In genomic region chr7:141156446-141156845, GRCh38 we compare ENCODE assay signal across 28 cellular contexts.
"Had no signal": no experiment of that assay in that cellular context is flagged by ENCODE, and none has a peak within 500 bp of the region (broad histone marks: within the 10 kb centered on the region; RNA-seq: fewer than 3 reads in every experiment).

No MANE protein-coding gene starts in this region.

- H3K4me1 ChIP-seq: adrenal gland, body of pancreas, left lung, pancreas had no signal

- H3K4me3 Mint-ChIP-seq: activated naive CD8-positive, alpha-beta T cell treated with anti-CD3 and anti-CD28 coated beads for 36 hours; activated T-cell treated with anti-CD3 and anti-CD28 coated beads, Interleukin-2, amount 50 U/mL, for 72 hours; nephron progenitor cell; stimulated activated effector memory CD8-positive, alpha-beta T cell treated with anti-CD3 and anti-CD28 coated beads, Interleukin-12 subunit alpha, Interleukin-12 subunit beta, amount 100 ng/mL, for 72 hours; stimulated activated naive CD8-positive, alpha-beta T cell treated with anti-CD3 and anti-CD28 coated beads, Interleukin-15, Interleukin-2, amounts not matched to agents 100 ng/mL and 50 ng/mL, for 24 hours had no signal

- H3K27ac Mint-ChIP-seq: activated naive CD8-positive, alpha-beta T cell treated with anti-CD3 and anti-CD28 coated beads for 36 hours; activated T-cell treated with anti-CD3 and anti-CD28 coated beads, Interleukin-2, amount 50 U/mL, for 72 hours; nephron progenitor cell; stimulated activated effector memory CD8-positive, alpha-beta T cell treated with anti-CD3 and anti-CD28 coated beads, Interleukin-12 subunit alpha, Interleukin-12 subunit beta, amount 100 ng/mL, for 72 hours; stimulated activated naive CD8-positive, alpha-beta T cell treated with anti-CD3 and anti-CD28 coated beads, Interleukin-15, Interleukin-2, amounts not matched to agents 100 ng/mL and 50 ng/mL, for 24 hours had no signal

- H3K9me3 ChIP-seq: adrenal gland, body of pancreas, esophagus squamous epithelium, left lung, pancreas, prostate gland, thoracic aorta had no signal

- H3K27ac ChIP-seq: adrenal gland, body of pancreas, esophagus squamous epithelium, left lung, pancreas, prostate gland, skin epidermis, thoracic aorta had no signal

- H3K4me3 ChIP-seq: adrenal gland, body of pancreas, esophagus squamous epithelium, left lung, lung, pancreas, prostate gland, skin epidermis, thoracic aorta had no signal

- H3K27me3 ChIP-seq: adrenal gland, body of pancreas, esophagus squamous epithelium, left lung, pancreas had no signal

- H3K27me3 Mint-ChIP-seq: activated naive CD8-positive, alpha-beta T cell treated with anti-CD3 and anti-CD28 coated beads for 36 hours; stimulated activated naive CD8-positive, alpha-beta T cell treated with anti-CD3 and anti-CD28 coated beads, Interleukin-15, Interleukin-2, amounts not matched to agents 100 ng/mL and 50 ng/mL, for 24 hours had no signal

- H3K4me1 Mint-ChIP-seq: activated naive CD8-positive, alpha-beta T cell treated with anti-CD3 and anti-CD28 coated beads for 36 hours had no signal

- H3K36me3 ChIP-seq: adrenal gland, esophagus squamous epithelium, left lung, pancreas, prostate gland, thoracic aorta had no signal

- H3K9me3 Mint-ChIP-seq: activated naive CD8-positive, alpha-beta T cell treated with anti-CD3 and anti-CD28 coated beads for 36 hours; activated T-cell treated with anti-CD3 and anti-CD28 coated beads, Interleukin-2, amount 50 U/mL, for 72 hours; nephron progenitor cell; stimulated activated effector memory CD8-positive, alpha-beta T cell treated with anti-CD3 and anti-CD28 coated beads, Interleukin-12 subunit alpha, Interleukin-12 subunit beta, amount 100 ng/mL, for 72 hours; stimulated activated naive CD8-positive, alpha-beta T cell treated with anti-CD3 and anti-CD28 coated beads, Interleukin-15, Interleukin-2, amounts not matched to agents 100 ng/mL and 50 ng/mL, for 24 hours had no signal

- H3K36me3 Mint-ChIP-seq: activated naive CD8-positive, alpha-beta T cell treated with anti-CD3 and anti-CD28 coated beads for 36 hours; stimulated activated effector memory CD8-positive, alpha-beta T cell treated with anti-CD3 and anti-CD28 coated beads, Interleukin-12 subunit alpha, Interleukin-12 subunit beta, amount 100 ng/mL, for 72 hours had no signal

- DNase-seq: activated CD4-positive, alpha-beta T cell treated with anti-CD3 and anti-CD28 coated beads for 4 hours; activated CD4-positive, alpha-beta T cell treated with anti-CD3 and anti-CD28 coated beads, Interleukin-2, amount 50 U/mL, for 4 hours; activated effector memory CD4-positive, alpha-beta T cell treated with Interleukin-2 at 50 U/mL for 16 hours; activated naive CD4-positive, alpha-beta T cell treated with Interleukin-2 at 50 U/mL for 16 hours; activated naive CD8-positive, alpha-beta T cell treated with anti-CD3 and anti-CD28 coated beads for 36 hours; activated T-cell treated with anti-CD3 and anti-CD28 coated beads for 4 hours; activated T-cell treated with anti-CD3 and anti-CD28 coated beads, Interleukin-2, amount 50 U/mL, for 72 hours; adrenal gland; aorta; body of pancreas; dermis blood vessel endothelial cell; effector CD4-positive, alpha-beta T cell; esophagus squamous epithelium; glutamatergic neuron; left lung; nephron progenitor cell; nucleus accumbens; pancreas; retina; stimulated activated CD4-positive, alpha-beta T cell treated with anti-CD3 and anti-CD28 coated beads, Interleukin-12 subunit alpha, Interleukin-12 subunit beta, amount 100 ng/mL, for 4 hours; stimulated activated CD4-positive, alpha-beta T cell treated with anti-CD3 and anti-CD28 coated beads, Interleukin-4, amount 100 ng/mL, for 1 hour; trophoblast cell had no signal
